In genomic region chr9:135780086-135780485, GRCh38 we compare ENCODE assay signal across 28 cellular contexts.
DNase-seq lines count a peak whose midpoint lies in the region; ATAC-seq, FAIRE-seq and TF ChIP-seq lines count a peak whose summit lies in the region.
"Had no signal": no experiment of that assay in that cellular context is flagged by ENCODE, and none has a peak within 500 bp of the region (broad histone marks: within the 10 kb centered on the region; RNA-seq: fewer than 3 reads in every experiment).

No MANE protein-coding gene starts in this region.

- H3K9me3 Mint-ChIP-seq in GM23338, result no peaks in the 10 kb centered on the region
- H3K9me3 Mint-ChIP-seq: CD14-positive monocyte; CD4-positive, CD25-positive, alpha-beta regulatory T cell; CD8-positive, alpha-beta memory T cell had no signal

- H3K4me1 ChIP-seq in A549 (no peaks in the 10 kb centered on the region), GM23338 (ENCODE audit: insufficient read depth) (no peaks in the 10 kb centered on the region), Panc1 (ENCODE audit: control insufficient read depth, insufficient read depth, low read length) (no peaks in the 10 kb centered on the region), OCI-LY7 (ENCODE audit: insufficient read depth, low read length, poor library complexity, severe bottlenecking) (no peaks in the 10 kb centered on the region)
- H3K4me1 ChIP-seq: BE2C, BLaER1 had no signal

- H3K27me3 ChIP-seq in GM23338 (ENCODE audit: insufficient read depth) (no peaks in the 10 kb centered on the region), Panc1 (ENCODE audit: control insufficient read depth, insufficient read depth, low read length) (no peaks in the 10 kb centered on the region)
- H3K27me3 ChIP-seq: BE2C, BLaER1 had no signal

- CTCF ChIA-PET in A549 (lab: Yijun Ruan, JAX) (interaction anchor here (1.0 to 1.3 kb wide), 2 partner anchors 9 to 77 kb away, joined by 3 read pairs; no protein-coding TSS in a partner anchor), Panc1 (lab: Charles Lee) (no interaction called here), OCI-LY7 (lab: Charles Lee; ENCODE audit: unreplicated experiment) (no interaction called here)

- H3K4me3 ChIP-seq in A549, result no peak overlapping the region
- H3K4me3 ChIP-seq in GM23338, result no peak overlapping the region
- H3K4me3 ChIP-seq in Panc1 (ENCODE audit: low read depth in 2 of 2, low read length in 2 of 2), result no peak overlapping the region
- H3K4me3 ChIP-seq in OCI-LY7 (ENCODE audit: low read depth, low read length, poor library complexity, severe bottlenecking), result no peak overlapping the region
- H3K4me3 ChIP-seq: BLaER1, GM12878 had no signal

- H3K27me3 Mint-ChIP-seq in GM23338 (ENCODE audit: insufficient read depth, low read depth, poor library complexity), result peaks cover 7% of the 10 kb centered on the region
- H3K27me3 Mint-ChIP-seq: CD4-positive, alpha-beta memory T cell; CD4-positive, CD25-positive, alpha-beta regulatory T cell had no signal

- no peak overlapping the region for H3K4me3 Mint-ChIP-seq in GM23338
- H3K4me3 Mint-ChIP-seq: CD14-positive monocyte; CD4-positive, alpha-beta memory T cell; CD4-positive, CD25-positive, alpha-beta regulatory T cell; CD8-positive, alpha-beta memory T cell had no signal

- no peak for TF ChIP-seq POLR2A in A549 (IDR thresholded peaks at IDR 0.05; ENCODE audit: low read length)

- no peak overlapping the region for H3K27ac Mint-ChIP-seq in GM23338
- H3K27ac Mint-ChIP-seq: CD14-positive monocyte; CD4-positive, alpha-beta memory T cell; CD4-positive, CD25-positive, alpha-beta regulatory T cell; CD8-positive, alpha-beta memory T cell had no signal

- no peaks in the 10 kb centered on the region for H3K36me3 ChIP-seq in GM23338 (ENCODE audit: insufficient read depth)
- H3K36me3 ChIP-seq in Panc1 (ENCODE audit: control insufficient read depth, insufficient read depth, low read length), result no peaks in the 10 kb centered on the region
- H3K36me3 ChIP-seq in OCI-LY7 (ENCODE audit: insufficient read depth, low read length), result no peaks in the 10 kb centered on the region
- H3K36me3 ChIP-seq: BLaER1 had no signal

- no peaks in the 10 kb centered on the region for H3F3A ChIP-seq in GM23338 (replicated peaks; ENCODE audit: low read depth)

- H3K9me3 ChIP-seq in A549 (no peaks in the 10 kb centered on the region), Panc1 (ENCODE audit: control insufficient read depth, insufficient read depth, low read depth, low read length) (no peaks in the 10 kb centered on the region), OCI-LY7 (ENCODE audit: low read length) (no peaks in the 10 kb centered on the region)
- H3K9me3 ChIP-seq: BE2C, BLaER1 had no signal

- BruUV-seq in Panc1 (replicated peaks; lab: Mats Ljungman, UMichigan), result no TSS peak
- BruUV-seq in OCI-LY7 (replicated peaks; lab: Mats Ljungman, UMichigan), result no TSS peak

- no peaks in the 10 kb centered on the region for H3K9me2 ChIP-seq in GM23338 (ENCODE audit: insufficient read depth)
- no peaks in the 10 kb centered on the region for H3K9me2 ChIP-seq in OCI-LY7 (ENCODE audit: insufficient read depth, low read length)

- POLR2A ChIA-PET in A549 (lab: Yijun Ruan, JAX) (no interaction called here), Panc1 (lab: Charles Lee) (no interaction called here), OCI-LY7 (lab: Charles Lee) (no interaction called here)

- H3K36me3 Mint-ChIP-seq in GM23338 (ENCODE audit: low read depth), result no peaks in the 10 kb centered on the region
- H3K36me3 Mint-ChIP-seq: CD14-positive monocyte; CD4-positive, alpha-beta memory T cell; CD4-positive, CD25-positive, alpha-beta regulatory T cell; CD8-positive, alpha-beta memory T cell had no signal

- intact Hi-C loops in Panc1 (cut with micrococcal nuclease; ENCODE audit: unreplicated experiment), result no loop called here
- intact Hi-C loops in OCI-LY7 (cut with micrococcal nuclease; ENCODE audit: unreplicated experiment), result no loop called here

- no peak overlapping the region for H3K27ac ChIP-seq in A549
- H3K27ac ChIP-seq in GM23338 (ENCODE audit: low read depth), result no peak overlapping the region
- H3K27ac ChIP-seq in Panc1 (ENCODE audit: low read length), result no peak overlapping the region
- no peak overlapping the region for H3K27ac ChIP-seq in OCI-LY7 (ENCODE audit: low read depth, low read length, poor library complexity, severe bottlenecking)
- H3K27ac ChIP-seq: BLaER1 had no signal

- no peaks in the 10 kb centered on the region for H3K4me1 Mint-ChIP-seq in GM23338
- H3K4me1 Mint-ChIP-seq: CD14-positive monocyte; CD4-positive, alpha-beta memory T cell; CD4-positive, CD25-positive, alpha-beta regulatory T cell; CD8-positive, alpha-beta memory T cell had no signal

- H4K20me1 ChIP-seq in GM23338 (replicated peaks; ENCODE audit: insufficient read depth) (no peaks in the 10 kb centered on the region), OCI-LY7 (ENCODE audit: insufficient read depth, low read length) (no peaks in the 10 kb centered on the region)
- H4K20me1 ChIP-seq: BLaER1 had no signal

- no peak for TF ChIP-seq EP300 in A549 (IDR thresholded peaks at IDR 0.05)

- no peak for DNase-seq in A549 (ENCODE audit: low read depth in 1 of 2, low spot score in 1 of 2)
- no peak for DNase-seq in GM23338 (ENCODE audit: low spot score)
- DNase-seq in Panc1 (ENCODE audit: low read depth, low spot score), result no peak
- DNase-seq in cerebellum (ENCODE audit: low spot score), result peak; percentile 32
- no peak for DNase-seq in OCI-LY7 (ENCODE audit: low spot score)
- DNase-seq in left lobe of liver (ENCODE audit: low spot score), result no peak
- DNase-seq in Ammon's horn (ENCODE audit: low spot score), result no peak
- DNase-seq in H4 (ENCODE audit: low spot score), result no peak
- DNase-seq: 8988T; AML-193; BE2C; CD4-positive, alpha-beta memory T cell; CD4-positive, CD25-positive, alpha-beta regulatory T cell; CD8-positive, alpha-beta memory T cell; COR-L47; DMS 273 treated with DMSO at 0.1 percent for 48 hours; DMS153; DMS53; DMS79; DND-41; EL; GDM1 had no signal

- H3K79me2 ChIP-seq in GM23338 (replicated peaks; ENCODE audit: insufficient read depth) (no peaks in the 10 kb centered on the region), OCI-LY7 (ENCODE audit: insufficient read depth, low read depth, low read length) (no peaks in the 10 kb centered on the region)

- in situ Hi-C loops in Panc1 (cut with HindIII; ENCODE audit: low pct_unique_long_range_greater_than_20kb, low sequenced_read_pairs), result no loop called here

- ATAC-seq in A549 (peak; percentile 4 to 6; a peak in 4 of 6 replicates), GM23338 (peak; percentile 15; the same call in 1 of the 3 replicates), Panc1 (0 out of 2 replicates have a peak, but pooled peaks have one; percentile 26), left lobe of liver (no peak)
- ATAC-seq: GM12878 had no signal

- H3K4me2 ChIP-seq in A549 (no peak overlapping the region), GM23338 (no peak overlapping the region), OCI-LY7 (ENCODE audit: low read length) (no peak overlapping the region)
- H3K4me2 ChIP-seq: BLaER1 had no signal

- no peak for TF ChIP-seq RAD21 in A549 (conservative IDR thresholded peaks at IDR 0.05 in 1 of 2, IDR thresholded peaks at IDR 0.05 in 1 of 2)

- H2AFZ ChIP-seq in GM23338 (no peak overlapping the region), OCI-LY7 (ENCODE audit: low read length) (no peak overlapping the region)

- no peak for FAIRE-seq in A549 (lab: Jason Lieb, UNC)
- FAIRE-seq: A204.1, GM12878, GM12892, GM18507 had no signal

- TF ChIP-seq CTCF in A549 (IDR thresholded peaks at IDR 0.05) (no peak), GM23338 (conservative IDR thresholded peaks at IDR 0.05; ENCODE audit: low read depth in 2 of 2) (no peak), Panc1 (IDR thresholded peaks at IDR 0.05) (no peak), OCI-LY7 (conservative IDR thresholded peaks at IDR 0.05; ENCODE audit: low read length) (no peak)

- 65% methylated on average over 8 of the region's 16 CpGs for WGBS in A549 (ENCODE audit: missing lambda C conversion rate)

TF ChIP-seq in A549, 52 proteins besides CTCF, POLR2A, EP300 and RAD21:
- no peak for TF ChIP-seq NPAS2 (CRISPR knock-in tag; IDR thresholded peaks at IDR 0.05; ENCODE audit: borderline replicate concordance)

TF ChIP-seq in GM23338, 12 proteins besides CTCF, POLR2A, EP300 and RAD21 (continues in another document):
- no peak for TF ChIP-seq REST (IDR thresholded peaks at IDR 0.05; ENCODE audit: unreplicated experiment)
- TF ChIP-seq NANOG (IDR thresholded peaks at IDR 0.05; ENCODE audit: borderline replicate concordance), result no peak
- TF ChIP-seq JUNB (IDR thresholded peaks at IDR 0.05; ENCODE audit: unreplicated experiment), result no peak
- no peak for TF ChIP-seq ZNF331 (CRISPR knock-in tag; IDR thresholded peaks at IDR 0.05; ENCODE audit: low read depth)
